In the genomic region with DNA sequence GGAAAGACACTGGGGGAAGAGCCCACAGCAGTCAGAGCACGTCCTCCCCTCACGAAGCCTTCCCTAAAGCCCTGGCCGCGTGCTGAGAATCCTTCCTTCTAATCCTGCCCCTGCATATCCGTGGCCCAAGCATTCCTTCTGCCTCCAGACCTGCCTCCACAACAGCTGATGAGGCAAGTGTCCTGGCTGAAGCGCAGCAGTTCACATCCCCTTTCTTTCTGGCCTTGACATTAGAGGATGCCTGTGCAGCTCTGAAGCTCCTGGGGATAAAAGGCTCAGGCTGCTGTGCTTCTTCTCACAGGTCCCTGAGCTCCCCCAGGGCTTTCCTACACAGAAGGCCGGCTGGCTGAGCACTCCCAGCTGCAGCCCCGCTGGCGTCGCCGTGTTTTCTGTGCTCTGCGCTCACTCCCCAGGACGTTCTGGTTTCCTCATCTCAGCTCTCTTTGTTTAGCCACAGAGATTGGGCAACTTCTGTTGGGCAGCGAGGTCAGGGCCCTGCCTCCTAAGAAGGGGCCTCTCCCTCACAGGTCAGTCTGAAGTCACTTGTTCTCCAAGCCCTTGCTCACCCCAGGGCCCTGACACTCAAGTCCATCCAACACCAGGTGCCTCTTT, we compare ENCODE assay signal across 10 cellular contexts. TPM values are rescaled to one million over a fixed set of nuclear protein-coding genes. Genes with fewer than 3 reads are reported as not detected.
DNase-seq lines count a peak whose midpoint lies in the region; ATAC-seq and TF ChIP-seq lines count a peak whose summit lies in the region.
"Had no signal": no experiment of that assay in that cellular context is flagged by ENCODE, and none has a peak within 500 bp of the region (broad histone marks: within the 10 kb centered on the region; RNA-seq: fewer than 3 reads in every experiment).

No MANE protein-coding gene starts in this region.

- no peaks in the 10 kb centered on the region for H3K27me3 ChIP-seq in layer of hippocampus (ENCODE audit: control insufficient read depth, insufficient read depth, low read length)
- H3K27me3 ChIP-seq: SJSA1 had no signal

- no peak for TF ChIP-seq CTCF in astrocyte of the spinal cord (IDR thresholded peaks at IDR 0.05; ENCODE audit: low read depth, low read length)

- in situ Hi-C loops in astrocyte of the spinal cord (cut with HindIII; ENCODE audit: low sequenced_read_pairs), result no loop called here

- H3K4me3 ChIP-seq in astrocyte of the spinal cord (ENCODE audit: low read depth, low read length) (no peak overlapping the region), skeletal muscle cell (ENCODE audit: low read depth, low read length) (no peak overlapping the region)
- H3K4me3 ChIP-seq: SJSA1 had no signal

- ATAC-seq in HG02938 (IDR thresholded peaks at IDR 0.05; ENCODE audit: unreplicated experiment), result no peak
- no peak for ATAC-seq in esophagus mucosa

- H3K27ac ChIP-seq in layer of hippocampus (ENCODE audit: low read depth, low read length), result peak overlapping the region; percentile 27
- H3K27ac ChIP-seq: SJSA1 had no signal

- peak; percentile 12 to 57 for DNase-seq in Kasumi-1 (lab: John Stamatoyannopoulos, UW)
- peak; percentile 10 for DNase-seq in astrocyte of the spinal cord (ENCODE audit: low read depth, low spot score)
- DNase-seq in skeletal muscle cell (ENCODE audit: low read depth), result peak; percentile 28
- no peak for DNase-seq in activated CD4-positive, CD25-positive, alpha-beta regulatory T cell treated with anti-CD3 and anti-CD28 coated beads, Interleukin-2, amount 50 U/mL, for 72 hours
- no peak for DNase-seq in COR-L47 (lab: John Stamatoyannopoulos, UW)
- DNase-seq: NCI-H1694 treated with DMSO at 0.1 percent for 48 hours had no signal

RNA-seq across cellular contexts. Expression of gene NINJ2, which starts 45.8 kb away (rescaled TPM):
- total RNA-seq in esophagus mucosa, result 2.9 TPM
- total RNA-seq: SJSA1 had no signal

Comparison
In these comparisons a context has a peak if more than half of its experiments do, and no peak if none do; other contexts are left out.
1. DNase-seq: peak in Kasumi-1 (2 of 2), astrocyte of the spinal cord (single experiment) and skeletal muscle cell (single experiment); none in activated CD4-positive, CD25-positive, alpha-beta regulatory T cell treated with anti-CD3 and anti-CD28 coated beads, Interleukin-2, amount 50 U/mL, for 72 hours (single experiment) and COR-L47 (single experiment).